ENCODE assay signal across 12 cellular contexts in the genomic region with DNA sequence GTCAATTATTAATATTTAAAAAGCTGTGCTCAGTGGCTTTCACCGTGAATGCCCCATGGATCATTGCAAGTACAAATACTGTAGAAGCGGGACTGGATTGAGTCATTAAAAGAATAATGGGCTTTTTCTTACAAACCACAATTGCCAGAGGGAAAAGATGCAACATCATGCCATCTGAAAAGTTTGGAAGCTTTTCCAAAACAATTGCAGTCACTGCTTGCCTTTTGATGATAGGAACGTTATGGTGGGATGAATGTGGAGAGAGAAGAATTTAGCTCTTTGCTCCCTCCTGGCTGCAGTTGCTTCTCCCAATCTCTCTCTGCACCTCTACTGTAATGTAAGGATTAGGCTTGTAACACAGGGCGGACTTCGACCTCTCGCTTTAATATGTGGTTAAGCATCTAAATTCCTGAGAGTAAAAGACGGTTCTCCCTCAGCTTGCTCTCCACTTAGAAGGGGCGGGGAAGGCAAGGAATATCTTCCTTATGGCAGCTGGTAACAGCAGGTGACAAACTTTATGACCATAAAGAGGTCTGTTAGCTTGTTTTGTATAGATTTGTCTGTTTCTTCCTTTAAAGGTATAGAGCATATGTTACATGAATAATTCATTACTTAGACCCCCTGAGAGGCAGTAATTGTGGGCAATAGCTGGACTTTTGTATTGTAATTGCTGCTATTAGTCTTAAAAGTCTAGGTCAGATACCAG.
DNase-seq lines count a peak whose midpoint lies in the region; ATAC-seq and TF ChIP-seq lines count a peak whose summit lies in the region.
"Had no signal": no experiment of that assay in that cellular context is flagged by ENCODE, and none has a peak within 500 bp of the region (broad histone marks: within the 10 kb centered on the region; RNA-seq: fewer than 3 reads in every experiment).

No MANE protein-coding gene starts in this region.

- H3K4me1 Mint-ChIP-seq in brain, result peaks cover 57% of the 10 kb centered on the region

- H3K4me3 ChIP-seq in AG10803 (ENCODE audit: low read length) (no peak overlapping the region), liver (ENCODE audit: low read depth in 1 of 3, low read length in 3 of 3) (peak overlapping the region in 2 of 3 donors; percentile 9 to 29)

- H3K27ac Mint-ChIP-seq in brain, result peak overlapping the region in 3 of 5 experiments; percentile 35 to 76 (median 75)
- H3K27ac Mint-ChIP-seq: activated naive CD8-positive, alpha-beta T cell treated with anti-CD3 and anti-CD28 coated beads, Interleukin-2, amount 10 ng/mL, durations not matched to agents 7 days and 5 days had no signal

- WGBS in liver, result 61% methylated on average over 8 of the region's 8 CpGs

- H3K4me1 ChIP-seq in liver (ENCODE audit: control insufficient read depth in 4 of 4, insufficient read depth in 4 of 4, low read length in 3 of 4), result peaks cover 5 to 48% (median 26%) of the 10 kb centered on the region in 4 donors

- no peaks in the 10 kb centered on the region for H3K27me3 Mint-ChIP-seq in brain
- H3K27me3 Mint-ChIP-seq: activated naive CD8-positive, alpha-beta T cell treated with anti-CD3 and anti-CD28 coated beads, Interleukin-2, amount 10 ng/mL, durations not matched to agents 7 days and 5 days had no signal

- DNase-seq in AG10803 (ENCODE audit: low read depth) (peak; percentile 66), NCI-H1417 (lab: John Stamatoyannopoulos, UW) (peak; percentile 54 to 97 (median 77))
- DNase-seq in activated CD4-positive, alpha-beta T cell treated with anti-CD3 and anti-CD28 coated beads for 48 hours, result no peak
- DNase-seq: activated naive CD8-positive, alpha-beta T cell treated with anti-CD3 and anti-CD28 coated beads, Interleukin-2, amount 10 ng/mL, durations not matched to agents 7 days and 5 days; C1 segment of cervical spinal cord; T-helper 2 cell had no signal

- H3K9me3 Mint-ChIP-seq in brain, result no peaks in the 10 kb centered on the region
- H3K9me3 Mint-ChIP-seq: activated naive CD8-positive, alpha-beta T cell treated with anti-CD3 and anti-CD28 coated beads, Interleukin-2, amount 10 ng/mL, durations not matched to agents 7 days and 5 days had no signal

- H3K36me3 Mint-ChIP-seq in brain, result no peaks in the 10 kb centered on the region

- TF ChIP-seq RAD21 in liver (IDR thresholded peaks at IDR 0.05), result no peak

- peak overlapping the region; percentile 4 to 55 for H3K27ac ChIP-seq in liver (ENCODE audit: low read depth in 1 of 2, low read length in 2 of 2)

- no peak for TF ChIP-seq CTCF in AG10803 (conservative IDR thresholded peaks at IDR 0.05; ENCODE audit: low read length)
- TF ChIP-seq CTCF in brain (conservative IDR thresholded peaks at IDR 0.05), result no peak
- TF ChIP-seq CTCF in liver (IDR thresholded peaks at IDR 0.05; ENCODE audit: low read depth, low read length, missing input control), result no peak

- no peaks in the 10 kb centered on the region for H3K9me3 ChIP-seq in liver (ENCODE audit: control insufficient read depth in 4 of 4, low read length in 3 of 4)

- no peaks in the 10 kb centered on the region for H3K36me3 ChIP-seq in liver (ENCODE audit: control insufficient read depth in 4 of 4, insufficient read depth in 3 of 4, low read depth in 1 of 4, low read length in 3 of 4)

- H3K9ac ChIP-seq in liver (ENCODE audit: low read depth in 1 of 2, low read length in 2 of 2), result no peak overlapping the region

- H3K27me3 ChIP-seq in liver (ENCODE audit: control insufficient read depth in 4 of 4, insufficient read depth in 4 of 4, low read length in 3 of 4), result no peaks in the 10 kb centered on the region

- ATAC-seq in esophagus mucosa, result no peak
- no peak for ATAC-seq in HG03442 (IDR thresholded peaks at IDR 0.05; ENCODE audit: unreplicated experiment)
- ATAC-seq in GM18511 (IDR thresholded peaks at IDR 0.05; ENCODE audit: unreplicated experiment), result no peak
- ATAC-seq: sciatic nerve had no signal

- peak overlapping the region in 3 of 5 experiments; percentile 17 to 72 (median 39) for H3K4me3 Mint-ChIP-seq in brain
- H3K4me3 Mint-ChIP-seq: activated naive CD8-positive, alpha-beta T cell treated with anti-CD3 and anti-CD28 coated beads, Interleukin-2, amount 10 ng/mL, durations not matched to agents 7 days and 5 days had no signal

TF ChIP-seq in liver, 16 proteins besides CTCF, POLR2A, EP300 and RAD21:
- TF ChIP-seq HNF4G (IDR thresholded peaks at IDR 0.05) (peak; percentile 7), RXRA (IDR thresholded peaks at IDR 0.05) (no peak), FOXA2 (IDR thresholded peaks at IDR 0.05) (no peak), JUND (IDR thresholded peaks at IDR 0.05) (no peak)
